1 cellular context compared by ENCODE assay signal in genomic region chr20:47311211-47311610, GRCh38.
A peak's percentile ranks its signal among the peaks of the same experiment; 100 is the strongest.
TF ChIP-seq lines count a peak whose summit lies in the region.

No MANE protein-coding gene starts in this region.

TF ChIP-seq in HepG2, 621 proteins besides CTCF, POLR2A, EP300 and RAD21 (continued from another document):
- 0 out of 2 replicates have a peak, but pooled peaks have one; percentile 21 for TF ChIP-seq CCDC6 (CRISPR knock-in tag; IDR thresholded peaks at IDR 0.05)
- no peak for TF ChIP-seq SP2 (CRISPR knock-in tag; IDR thresholded peaks at IDR 0.05)
- TF ChIP-seq REXO4 (CRISPR knock-in tag; IDR thresholded peaks at IDR 0.05; ENCODE audit: borderline replicate concordance), result no peak
- TF ChIP-seq PRDM10 (CRISPR knock-in tag; IDR thresholded peaks at IDR 0.05; ENCODE audit: low read depth), result no peak
- TF ChIP-seq ZNF639 (CRISPR knock-in tag; conservative IDR thresholded peaks at IDR 0.05), result no peak
- TF ChIP-seq CEBPG (CRISPR knock-in tag; IDR thresholded peaks at IDR 0.05), result no peak
